19 cellular contexts compared by ENCODE assay signal in the genomic region with DNA sequence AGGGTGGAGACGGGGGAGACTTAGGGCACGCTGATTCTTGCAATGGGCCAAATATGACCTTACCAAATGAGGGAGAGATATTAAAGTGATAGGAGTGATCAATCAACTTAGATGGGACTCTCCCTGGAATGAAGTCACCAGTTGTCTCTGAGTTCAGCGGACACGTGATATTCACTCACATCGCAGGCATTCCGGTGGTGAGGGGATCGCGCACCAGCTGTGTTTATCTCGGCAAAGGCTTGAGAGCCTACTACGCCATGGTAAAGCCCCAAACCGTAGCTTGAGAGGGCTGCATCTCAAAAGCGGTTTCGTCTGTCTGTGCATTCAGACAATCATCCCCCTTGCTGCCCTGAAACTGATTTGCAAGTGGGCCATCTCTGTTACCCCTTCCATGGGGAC. TPM values are rescaled to one million over a fixed set of nuclear protein-coding genes. Genes with fewer than 3 reads are reported as not detected.
A peak's percentile ranks its signal among the peaks of the same experiment; 100 is the strongest.
DNase-seq lines count a peak whose midpoint lies in the region; ATAC-seq and TF ChIP-seq lines count a peak whose summit lies in the region.
"Had no signal": no experiment of that assay in that cellular context is flagged by ENCODE, and none has a peak within 500 bp of the region (broad histone marks: within the 10 kb centered on the region; RNA-seq: fewer than 3 reads in every experiment).

No MANE protein-coding gene starts in this region.

- H3K4me2 ChIP-seq in DOHH2 (ENCODE audit: low read length) = peak overlapping the region; percentile 96

- CTCF ChIA-PET in activated CD8-positive, alpha-beta memory T cell treated with anti-CD3 and anti-CD28 coated beads, Interleukin-2, amount 10 ng/mL, durations not matched to agents 7 days and 5 days (lab: Charles Lee) = no interaction called here

- H3K9ac ChIP-seq in iPS-18a (ENCODE audit: low read length) = no peak overlapping the region

- peak; percentile 58 for DNase-seq in NCI-H345 treated with DMSO at 0.1 percent for 48 hours (lab: John Stamatoyannopoulos, UW; ENCODE audit: unreplicated experiment)
- no peak for DNase-seq in activated CD8-positive, alpha-beta memory T cell treated with anti-CD3 and anti-CD28 coated beads, Interleukin-2, amount 10 ng/mL, durations not matched to agents 7 days and 5 days
- no peak for DNase-seq in left lobe of liver (ENCODE audit: low spot score)
- DNase-seq in GDM1 (lab: John Stamatoyannopoulos, UW) = no peak
- DNase-seq: activated CD4-positive, alpha-beta T cell treated with anti-CD3 and anti-CD28 coated beads for 4 hours; activated CD8-positive, alpha-beta memory T cell treated with anti-CD3 and anti-CD28 coated beads, Interleukin-2, amount 50 U/mL, for 48 hours; activated gamma-delta T cell; central memory CD4-positive, alpha-beta T cell; NCI-H1694 treated with DMSO at 0.1 percent for 48 hours; NCI-H226; SW 1271 had no signal

- peaks cover 35% of the 10 kb centered on the region for H3F3A ChIP-seq in DOHH2 (ENCODE audit: control insufficient read depth, insufficient read depth)

- H3K4me1 ChIP-seq in DOHH2 (ENCODE audit: control insufficient read depth, low read length) = peaks cover 68% of the 10 kb centered on the region
- H3K4me1 ChIP-seq in iPS-18a (ENCODE audit: control insufficient read depth, low read depth, low read length) = peaks cover 61% of the 10 kb centered on the region
- H3K4me1 ChIP-seq in neuron (ENCODE audit: insufficient read depth, low read length) = peaks cover 77% of the 10 kb centered on the region

- no peaks in the 10 kb centered on the region for H3K27me3 ChIP-seq in DOHH2 (ENCODE audit: control insufficient read depth, low read length)
- peaks cover 75% of the 10 kb centered on the region for H3K27me3 ChIP-seq in iPS-18a (ENCODE audit: control insufficient read depth, insufficient read depth, low read length)
- no peaks in the 10 kb centered on the region for H3K27me3 ChIP-seq in neuron (ENCODE audit: insufficient read depth, low read length)

- H3K9me3 ChIP-seq in DOHH2 (ENCODE audit: control insufficient read depth, insufficient read depth, low read length) = no peaks in the 10 kb centered on the region
- no peaks in the 10 kb centered on the region for H3K9me3 ChIP-seq in iPS-18a (ENCODE audit: control insufficient read depth, low read depth, low read length)
- no peaks in the 10 kb centered on the region for H3K9me3 ChIP-seq in neuron (ENCODE audit: low read length)
- H3K9me3 ChIP-seq: esophagus muscularis mucosa, neutrophil had no signal

- no peak for TF ChIP-seq CTCF in DOHH2 (IDR thresholded peaks at IDR 0.05; ENCODE audit: low read depth, low read length, poor library complexity, severe bottlenecking)

- H3K27ac ChIP-seq in DOHH2 (ENCODE audit: low read depth, low read length) (peak overlapping the region; percentile 94), iPS-18a (ENCODE audit: low read length) (no peak overlapping the region)
- H3K27ac ChIP-seq: neutrophil, RWPE1 had no signal

- no peak overlapping the region for H2AFZ ChIP-seq in neuron (ENCODE audit: low read depth, low read length)

- H3K4me3 ChIP-seq in DOHH2 (ENCODE audit: low read length) = peak overlapping the region; percentile 86
- peak overlapping the region; percentile 32 for H3K4me3 ChIP-seq in iPS-18a (ENCODE audit: low read length)
- peak overlapping the region; percentile 76 for H3K4me3 ChIP-seq in neuron (ENCODE audit: low read length)

- peaks cover 100% of the 10 kb centered on the region for H3K79me2 ChIP-seq in DOHH2 (ENCODE audit: control insufficient read depth, low read length)

- H3K27me3 Mint-ChIP-seq in activated CD8-positive, alpha-beta memory T cell treated with anti-CD3 and anti-CD28 coated beads, Interleukin-2, amount 10 ng/mL, durations not matched to agents 7 days and 5 days = peaks cover 86% of the 10 kb centered on the region
- peaks cover 60% of the 10 kb centered on the region for H3K27me3 Mint-ChIP-seq in stimulated activated memory B cell treated with anti-CD40 and anti-IgM and Interleukin-4, amounts not matched to agents 10 μg/mL and 1 μg/mL and 100 μg/mL, for 72 hours

- H3K9me3 Mint-ChIP-seq in activated CD8-positive, alpha-beta memory T cell treated with anti-CD3 and anti-CD28 coated beads, Interleukin-2, amount 10 ng/mL, durations not matched to agents 7 days and 5 days (ENCODE audit: low read depth) = no peaks in the 10 kb centered on the region
- H3K9me3 Mint-ChIP-seq in stimulated activated memory B cell treated with anti-CD40 and anti-IgM and Interleukin-4, amounts not matched to agents 10 μg/mL and 1 μg/mL and 100 μg/mL, for 72 hours = no peaks in the 10 kb centered on the region

- H3K9me2 ChIP-seq in DOHH2 (replicated peaks; ENCODE audit: control insufficient read depth, low read length) = no peaks in the 10 kb centered on the region

- peaks cover 58% of the 10 kb centered on the region for H4K20me1 ChIP-seq in DOHH2 (ENCODE audit: control insufficient read depth, insufficient read depth, low read depth, low read length)

- H3K36me3 Mint-ChIP-seq in activated CD8-positive, alpha-beta memory T cell treated with anti-CD3 and anti-CD28 coated beads, Interleukin-2, amount 10 ng/mL, durations not matched to agents 7 days and 5 days = no peaks in the 10 kb centered on the region
- no peaks in the 10 kb centered on the region for H3K36me3 Mint-ChIP-seq in stimulated activated memory B cell treated with anti-CD40 and anti-IgM and Interleukin-4, amounts not matched to agents 10 μg/mL and 1 μg/mL and 100 μg/mL, for 72 hours
- H3K36me3 Mint-ChIP-seq: CD14-positive monocyte had no signal

- no peak overlapping the region for H3K27ac Mint-ChIP-seq in activated CD8-positive, alpha-beta memory T cell treated with anti-CD3 and anti-CD28 coated beads, Interleukin-2, amount 10 ng/mL, durations not matched to agents 7 days and 5 days
- no peak overlapping the region for H3K27ac Mint-ChIP-seq in stimulated activated memory B cell treated with anti-CD40 and anti-IgM and Interleukin-4, amounts not matched to agents 10 μg/mL and 1 μg/mL and 100 μg/mL, for 72 hours
- H3K27ac Mint-ChIP-seq: CD14-positive monocyte had no signal

- no peak overlapping the region for H3K4me3 Mint-ChIP-seq in activated CD8-positive, alpha-beta memory T cell treated with anti-CD3 and anti-CD28 coated beads, Interleukin-2, amount 10 ng/mL, durations not matched to agents 7 days and 5 days
- H3K4me3 Mint-ChIP-seq in stimulated activated memory B cell treated with anti-CD40 and anti-IgM and Interleukin-4, amounts not matched to agents 10 μg/mL and 1 μg/mL and 100 μg/mL, for 72 hours = no peak overlapping the region

- no peak for ATAC-seq in activated CD8-positive, alpha-beta memory T cell treated with anti-CD3 and anti-CD28 coated beads, Interleukin-2, amount 10 ng/mL, durations not matched to agents 7 days and 5 days
- ATAC-seq in left lobe of liver = no peak
- ATAC-seq in stimulated activated memory B cell treated with anti-CD40 and anti-IgM and Interleukin-4, amounts not matched to agents 10 μg/mL and 1 μg/mL and 100 μg/mL, for 72 hours = no peak

- H3K36me3 ChIP-seq in DOHH2 (ENCODE audit: control insufficient read depth, low read length) (peaks cover 97% of the 10 kb centered on the region), iPS-18a (ENCODE audit: control insufficient read depth, low read depth, low read length) (no peaks in the 10 kb centered on the region), neuron (ENCODE audit: insufficient read depth, low read length) (no peaks in the 10 kb centered on the region)
- H3K36me3 ChIP-seq: esophagus muscularis mucosa, neutrophil had no signal

- H3K4me1 Mint-ChIP-seq in activated CD8-positive, alpha-beta memory T cell treated with anti-CD3 and anti-CD28 coated beads, Interleukin-2, amount 10 ng/mL, durations not matched to agents 7 days and 5 days = no peaks in the 10 kb centered on the region
- no peaks in the 10 kb centered on the region for H3K4me1 Mint-ChIP-seq in stimulated activated memory B cell treated with anti-CD40 and anti-IgM and Interleukin-4, amounts not matched to agents 10 μg/mL and 1 μg/mL and 100 μg/mL, for 72 hours
- H3K4me1 Mint-ChIP-seq: CD14-positive monocyte had no signal

RNA-seq across cellular contexts. Expression of a gene that starts 5.5 kb away (rescaled TPM):
- not detected for total RNA-seq in activated CD8-positive, alpha-beta memory T cell treated with anti-CD3 and anti-CD28 coated beads, Interleukin-2, amount 10 ng/mL, durations not matched to agents 7 days and 5 days
- total RNA-seq in left lobe of liver = 0.38 TPM

Comparison
In these comparisons a context has a peak if more than half of its experiments do, and no peak if none do; other contexts are left out.
1. H3K4me3 ChIP-seq: peak in every context shown above with its lines; median percentile 86 in DOHH2; 76 in neuron; 32 in iPS-18a.